In the genomic region with DNA sequence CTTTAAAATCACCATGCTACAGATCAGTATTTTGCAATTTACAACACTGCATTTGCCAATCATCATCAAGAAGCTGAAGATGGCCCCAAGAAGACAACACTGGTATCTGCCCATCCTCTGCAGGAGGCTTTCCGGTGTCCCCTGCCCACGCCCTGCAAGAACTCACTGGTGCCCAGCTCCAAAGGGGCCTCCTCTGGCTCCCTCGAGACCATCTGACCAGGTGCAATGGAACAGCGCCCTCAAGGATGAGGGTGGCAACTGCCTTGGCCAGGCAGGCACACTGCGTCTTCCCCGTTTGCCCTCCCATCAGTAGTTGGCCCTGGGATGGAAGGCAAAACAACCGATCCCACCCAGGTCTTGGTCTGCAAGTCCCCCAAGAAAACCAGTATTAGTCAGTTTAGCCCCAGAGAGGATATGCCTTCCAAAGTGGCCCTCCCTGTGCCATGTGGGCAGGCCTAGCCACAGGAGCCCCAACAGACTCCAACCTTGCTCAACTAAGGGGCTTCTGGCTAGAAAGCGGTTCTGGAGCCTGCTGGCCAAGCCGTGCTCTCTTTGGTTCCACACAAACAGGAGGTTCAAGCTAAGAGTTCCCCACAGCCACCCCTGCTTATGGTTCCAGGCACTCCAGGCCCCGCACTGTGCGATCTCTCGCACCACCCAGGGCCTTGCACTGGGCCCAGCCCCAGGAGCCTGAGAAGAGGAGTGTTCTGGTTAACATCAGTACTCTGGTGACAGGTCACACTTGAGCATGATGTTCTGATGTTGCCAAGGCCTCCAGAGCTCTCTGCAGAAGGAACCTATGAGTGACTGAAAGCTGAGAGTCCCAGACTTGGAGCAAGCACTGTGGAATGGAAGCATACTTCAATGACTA, we compare ENCODE assay signal across 15 cellular contexts. TPM values are rescaled to one million over a fixed set of nuclear protein-coding genes. Genes with fewer than 3 reads are reported as not detected.
DNase-seq lines count a peak whose midpoint lies in the region; ATAC-seq and TF ChIP-seq lines count a peak whose summit lies in the region.
"Had no signal": no experiment of that assay in that cellular context is flagged by ENCODE, and none has a peak within 500 bp of the region (broad histone marks: within the 10 kb centered on the region; RNA-seq: fewer than 3 reads in every experiment).

No MANE protein-coding gene starts in this region.

- 83% methylated on average over 12 of the region's 12 CpGs for WGBS in right cardiac atrium

- peaks cover 35% of the 10 kb centered on the region for H3K36me3 Mint-ChIP-seq in activated CD8-positive, alpha-beta T cell treated with anti-CD3 and anti-CD28 coated beads, Interleukin-2, amount 10 ng/mL, durations not matched to agents 7 days and 5 days (ENCODE audit: low read depth)

- H3K9me3 ChIP-seq in right cardiac atrium (ENCODE audit: control insufficient read depth, low read length): no peaks in the 10 kb centered on the region

- H3K9me3 Mint-ChIP-seq in activated CD8-positive, alpha-beta T cell treated with anti-CD3 and anti-CD28 coated beads, Interleukin-2, amount 10 ng/mL, durations not matched to agents 7 days and 5 days (ENCODE audit: insufficient read depth): no peaks in the 10 kb centered on the region
- H3K9me3 Mint-ChIP-seq: nephron had no signal

- peak overlapping the region; percentile 68 for H3K27ac ChIP-seq in right cardiac atrium (ENCODE audit: low read length)

- no peak overlapping the region for H3K4me3 ChIP-seq in right cardiac atrium (ENCODE audit: low read length)

- CTCF ChIA-PET in activated CD8-positive, alpha-beta T cell treated with anti-CD3 and anti-CD28 coated beads, Interleukin-2, amount 10 ng/mL, durations not matched to agents 7 days and 5 days (lab: Charles Lee): no interaction called here

- H3K4me1 Mint-ChIP-seq in activated CD8-positive, alpha-beta T cell treated with anti-CD3 and anti-CD28 coated beads, Interleukin-2, amount 10 ng/mL, durations not matched to agents 7 days and 5 days (ENCODE audit: low read depth): peaks cover 40% of the 10 kb centered on the region

- intact Hi-C loops in Right ventricle myocardium inferior (cut with DNase I): no loop called here
- intact Hi-C loops in cardiac septum (cut with DNase I): no loop called here
- intact Hi-C loops in right cardiac atrium (cut with DNase I): no loop called here

- H3K27me3 Mint-ChIP-seq in activated CD8-positive, alpha-beta T cell treated with anti-CD3 and anti-CD28 coated beads, Interleukin-2, amount 10 ng/mL, durations not matched to agents 7 days and 5 days (ENCODE audit: low read depth): no peaks in the 10 kb centered on the region

- peak; percentile 80 for ATAC-seq in Right ventricle myocardium inferior
- ATAC-seq in activated CD8-positive, alpha-beta T cell treated with anti-CD3 and anti-CD28 coated beads, Interleukin-2, amount 10 ng/mL, durations not matched to agents 7 days and 5 days: no peak
- peak; percentile 36 to 69 for ATAC-seq in right cardiac atrium

- DNase-seq in Right ventricle myocardium inferior (ENCODE audit: missing footprints): peak; percentile 82
- no peak for DNase-seq in cardiac septum (ENCODE audit: low spot score)
- DNase-seq in activated CD8-positive, alpha-beta T cell treated with anti-CD3 and anti-CD28 coated beads, Interleukin-2, amount 10 ng/mL, durations not matched to agents 7 days and 5 days: no peak
- peak in 2 of 3 donors; percentile 72 to 73 for DNase-seq in right cardiac atrium
- no peak for DNase-seq in DMS114 treated with DMSO at 0.1 percent for 48 hours (lab: John Stamatoyannopoulos, UW; ENCODE audit: unreplicated experiment)
- DNase-seq in NCI-H2196 treated with DMSO at 0.1 percent for 48 hours (lab: John Stamatoyannopoulos, UW; ENCODE audit: unreplicated experiment): no peak
- no peak for DNase-seq in NCI-H226
- no peak for DNase-seq in GM13976 (ENCODE audit: low spot score)
- DNase-seq: aorta, DMS 273 treated with DMSO at 0.1 percent for 48 hours, NCI-H69 had no signal

- in situ Hi-C loops in GM13976 (cut with MboI; ENCODE audit: low sequenced_read_pairs, unreplicated experiment): no loop called here

- peak overlapping the region; percentile 30 for H3K27ac Mint-ChIP-seq in activated CD8-positive, alpha-beta T cell treated with anti-CD3 and anti-CD28 coated beads, Interleukin-2, amount 10 ng/mL, durations not matched to agents 7 days and 5 days
- H3K27ac Mint-ChIP-seq: nephron had no signal

- no peaks in the 10 kb centered on the region for H3K27me3 ChIP-seq in right cardiac atrium (ENCODE audit: control insufficient read depth, insufficient read depth)

- H3K4me1 ChIP-seq in right cardiac atrium (ENCODE audit: control insufficient read depth, insufficient read depth, low read length): peaks cover 11% of the 10 kb centered on the region

- POLR2A ChIA-PET in activated CD8-positive, alpha-beta T cell treated with anti-CD3 and anti-CD28 coated beads, Interleukin-2, amount 10 ng/mL, durations not matched to agents 7 days and 5 days (lab: Charles Lee): no interaction called here

- H3K4me3 Mint-ChIP-seq in activated CD8-positive, alpha-beta T cell treated with anti-CD3 and anti-CD28 coated beads, Interleukin-2, amount 10 ng/mL, durations not matched to agents 7 days and 5 days: no peak overlapping the region

- TF ChIP-seq CTCF in GM13976 (IDR thresholded peaks at IDR 0.05; ENCODE audit: borderline replicate concordance, control extremely low read depth, extremely low read depth, insufficient read depth, missing control alignments): no peak

RNA-seq across cellular contexts. Expression of a gene that starts 4.7 kb away (rescaled TPM):
- total RNA-seq in Right ventricle myocardium inferior: 57.2 TPM
- 47.8 TPM for total RNA-seq in cardiac septum
- 10 to 100 TPM; 49.3 to 52.4 TPM for total RNA-seq in activated CD8-positive, alpha-beta T cell treated with anti-CD3 and anti-CD28 coated beads, Interleukin-2, amount 10 ng/mL, durations not matched to agents 7 days and 5 days
- total RNA-seq in right cardiac atrium: 10 to 100 TPM; 42.0 to 55.1 (median 47.1) TPM
- 43.1 TPM for polyA plus RNA-seq in right cardiac atrium

RNA-seq across cellular contexts. Expression of a gene that starts 5.7 kb away (rescaled TPM):
- total RNA-seq in Right ventricle myocardium inferior (143 TPM), cardiac septum (92.5 TPM), right cardiac atrium (100 to 1,000 TPM in 2 of 4 donors, 10 to 100 TPM in 2; 82.5 to 113 (median 99.9) TPM)
- 10 to 100 TPM; 65.9 to 70.5 TPM for total RNA-seq in activated CD8-positive, alpha-beta T cell treated with anti-CD3 and anti-CD28 coated beads, Interleukin-2, amount 10 ng/mL, durations not matched to agents 7 days and 5 days
- polyA plus RNA-seq in right cardiac atrium: 53.1 TPM

RNA-seq across cellular contexts. Expression of a gene that starts 45.3 kb away (rescaled TPM):
- not detected for total RNA-seq in Right ventricle myocardium inferior
- total RNA-seq in cardiac septum: not detected
- total RNA-seq in activated CD8-positive, alpha-beta T cell treated with anti-CD3 and anti-CD28 coated beads, Interleukin-2, amount 10 ng/mL, durations not matched to agents 7 days and 5 days: not detected
- total RNA-seq in right cardiac atrium: under 1 TPM in 1 of 4 donors, not detected in 3; 0.15 TPM
- polyA plus RNA-seq in right cardiac atrium: 0.14 TPM
- total RNA-seq: aorta, MCF 10A, pulmonary artery endothelial cell, SK-MEL-5 had no signal
- polyA plus RNA-seq: aorta had no signal

Comparison
In these comparisons a context has a peak if more than half of its experiments do, and no peak if none do; other contexts are left out.
1. DNase-seq: peak in Right ventricle myocardium inferior (single experiment) and right cardiac atrium (2 of 3); none in cardiac septum (single experiment), activated CD8-positive, alpha-beta T cell treated with anti-CD3 and anti-CD28 coated beads, Interleukin-2, amount 10 ng/mL, durations not matched to agents 7 days and 5 days (single experiment), DMS114 treated with DMSO at 0.1 percent for 48 hours (single experiment), NCI-H2196 treated with DMSO at 0.1 percent for 48 hours (single experiment), NCI-H226 (single experiment) and GM13976 (single experiment).